1 cellular context compared by ENCODE assay signal in genomic region chr3:136250226-136250861, GRCh38.
TF ChIP-seq lines count a peak whose summit lies in the region.

PCCB (plus strand) TSS chr3:136250340; CDS start chr3:136250376, 36 bp downstream.

TF ChIP-seq in HepG2, 621 proteins besides CTCF, POLR2A, EP300 and RAD21 (continued from another document and continues in another):
- TF ChIP-seq KDM4B (CRISPR knock-in tag; IDR thresholded peaks at IDR 0.05) (peak; percentile 68; the same call in 1 of the 2 replicates), ZBTB46 (CRISPR knock-in tag; IDR thresholded peaks at IDR 0.05; ENCODE audit: borderline replicate concordance) (no peak), THYN1 (CRISPR knock-in tag; IDR thresholded peaks at IDR 0.05; ENCODE audit: borderline replicate concordance, low read depth) (no peak; the same call in 1 of the 2 replicates), HNRNPH1 (optimal IDR thresholded peaks at IDR 0.05; ENCODE audit: low read depth, low read length) (no peak), ZNF562 (CRISPR knock-in tag; IDR thresholded peaks at IDR 0.05; ENCODE audit: borderline replicate concordance) (no peak), FOXC1 (CRISPR knock-in tag; IDR thresholded peaks at IDR 0.05; ENCODE audit: borderline replicate concordance) (peak; percentile 92), MYC (CRISPR knock-in tag; IDR thresholded peaks at IDR 0.05; ENCODE audit: borderline replicate concordance) (peak; percentile 88), ARID4A (CRISPR knock-in tag; IDR thresholded peaks at IDR 0.05; ENCODE audit: borderline replicate concordance) (peak; percentile 89), ZNF709 (CRISPR knock-in tag; IDR thresholded peaks at IDR 0.05) (no peak), ZNF430 (CRISPR knock-in tag; IDR thresholded peaks at IDR 0.05) (peak; percentile 68), CHCHD3 (CRISPR knock-in tag; IDR thresholded peaks at IDR 0.05) (0 out of 2 replicates have a peak, but pooled peaks have one; percentile 71), STAG1 (CRISPR knock-in tag; IDR thresholded peaks at IDR 0.05) (peak; percentile 32; the same call in 1 of the 2 replicates), MLX (CRISPR knock-in tag; IDR thresholded peaks at IDR 0.05) (no peak), ZBTB3 (CRISPR knock-in tag; IDR thresholded peaks at IDR 0.05; ENCODE audit: borderline replicate concordance, low read depth) (0 out of 2 replicates have a peak, but pooled peaks have one; percentile 4), ZNF382 (CRISPR knock-in tag; IDR thresholded peaks at IDR 0.05; ENCODE audit: borderline replicate concordance) (no peak), ZNF207 (IDR thresholded peaks at IDR 0.05; ENCODE audit: borderline replicate concordance) (no peak), CHD4 (IDR thresholded peaks at IDR 0.05; ENCODE audit: borderline replicate concordance, low read length) (0 out of 2 replicates have a peak, but pooled peaks have one; percentile 19), TOPORS (CRISPR knock-in tag; IDR thresholded peaks at IDR 0.05) (no peak; the same call in 1 of the 2 replicates), ETV6 (CRISPR knock-in tag; conservative IDR thresholded peaks at IDR 0.05) (peak; percentile 38; the same call in 1 of the 2 replicates), GABPA (IDR thresholded peaks at IDR 0.05; ENCODE audit: low read depth, low read length) (no peak), GABPA (CRISPR knock-in tag; IDR thresholded peaks at IDR 0.05; ENCODE audit: low read depth) (no peak), ZKSCAN5 (CRISPR knock-in tag; IDR thresholded peaks at IDR 0.05) (no peak), ZNF543 (CRISPR knock-in tag; IDR thresholded peaks at IDR 0.05) (0 out of 2 replicates have a peak, but pooled peaks have one; percentile 81), CCAR2 (optimal IDR thresholded peaks at IDR 0.05; ENCODE audit: low read depth, low read length) (no peak), GATAD1 (CRISPR knock-in tag; IDR thresholded peaks at IDR 0.05) (peak; percentile 86), TCF7 (IDR thresholded peaks at IDR 0.05; ENCODE audit: low read depth) (no peak), TBX2 (CRISPR knock-in tag; IDR thresholded peaks at IDR 0.05; ENCODE audit: borderline replicate concordance) (peak; percentile 79), ZNF280D (CRISPR knock-in tag; IDR thresholded peaks at IDR 0.05) (peak; percentile 89), ZFX (CRISPR knock-in tag; IDR thresholded peaks at IDR 0.05; ENCODE audit: low read depth) (peak; percentile 87), GATA4 (IDR thresholded peaks at IDR 0.05; ENCODE audit: borderline replicate concordance, low read depth) (peak; percentile 47; the same call in 1 of the 2 replicates), LCORL (IDR thresholded peaks at IDR 0.05) (no peak), LCORL (CRISPR knock-in tag; IDR thresholded peaks at IDR 0.05) (peak; percentile 78), NR2C2 (CRISPR knock-in tag; IDR thresholded peaks at IDR 0.05; ENCODE audit: borderline replicate concordance) (peak; percentile 35; the same call in 1 of the 2 replicates), NR2F2 (IDR thresholded peaks at IDR 0.05; ENCODE audit: borderline replicate concordance, low read depth) (0 out of 2 replicates have a peak, but pooled peaks have one; percentile 9), MYPOP (CRISPR knock-in tag; IDR thresholded peaks at IDR 0.05) (peak; percentile 94), HMG20A (CRISPR knock-in tag; IDR thresholded peaks at IDR 0.05; ENCODE audit: borderline replicate concordance) (no peak), ARHGAP35 (CRISPR knock-in tag; IDR thresholded peaks at IDR 0.05; ENCODE audit: borderline replicate concordance) (peak; percentile 86), YY1 (IDR thresholded peaks at IDR 0.05; ENCODE audit: insufficient read depth, insufficient replicate concordance, low read depth, low read length) (peak; percentile 97), ZNF317 (CRISPR knock-in tag; IDR thresholded peaks at IDR 0.05) (peak; percentile 76; the same call in 1 of the 2 replicates), ZNF512 (CRISPR knock-in tag; IDR thresholded peaks at IDR 0.05) (no peak), NCOA1 (CRISPR knock-in tag; IDR thresholded peaks at IDR 0.05) (peak; percentile 61), ZBTB39 (CRISPR knock-in tag; IDR thresholded peaks at IDR 0.05) (peak; percentile 84; the same call in 1 of the 2 replicates), ZNF414 (CRISPR knock-in tag; IDR thresholded peaks at IDR 0.05) (peak; percentile 66; the same call in 1 of the 2 replicates), MEIS2 (CRISPR knock-in tag; IDR thresholded peaks at IDR 0.05) (0 out of 2 replicates have a peak, but pooled peaks have one; percentile 65), ATF2 (CRISPR knock-in tag; IDR thresholded peaks at IDR 0.05) (peak; percentile 42; the same call in 1 of the 2 replicates), SNAPC2 (CRISPR knock-in tag; IDR thresholded peaks at IDR 0.05) (no peak), ZNF569 (CRISPR knock-in tag; IDR thresholded peaks at IDR 0.05; ENCODE audit: borderline replicate concordance) (no peak; the same call in 1 of the 2 replicates), ZNF484 (CRISPR knock-in tag; IDR thresholded peaks at IDR 0.05; ENCODE audit: borderline replicate concordance, low read depth) (no peak), FOXA1 (IDR thresholded peaks at IDR 0.05) (no peak), FOXA1 (CRISPR knock-in tag; IDR thresholded peaks at IDR 0.05) (peak; percentile 49), ZNF713 (CRISPR knock-in tag; IDR thresholded peaks at IDR 0.05) (peak; percentile 88; the same call in 1 of the 2 replicates)
